ENCODE assay signal across 20 cellular contexts in genomic region chr17:45848868-45849535, GRCh38. TPM values are rescaled to one million over a fixed set of nuclear protein-coding genes. Genes with fewer than 3 reads are reported as not detected.
A peak's percentile ranks its signal among the peaks of the same experiment; 100 is the strongest.
DNase-seq lines count a peak whose midpoint lies in the region; ATAC-seq and TF ChIP-seq lines count a peak whose summit lies in the region.
"Had no signal": no experiment of that assay in that cellular context is flagged by ENCODE, and none has a peak within 500 bp of the region (broad histone marks: within the 10 kb centered on the region; RNA-seq: fewer than 3 reads in every experiment).

No MANE protein-coding gene starts in this region.

- H3K27ac ChIP-seq in RWPE2 (ENCODE audit: poor library complexity, severe bottlenecking), result no peak overlapping the region
- no peak overlapping the region for H3K27ac ChIP-seq in skeletal muscle tissue (ENCODE audit: low read depth, low read length)
- H3K27ac ChIP-seq: esophagus squamous epithelium, KMS-11, parathyroid adenoma, PC-9, tibial nerve had no signal

- peak overlapping the region in 2 of 3 donors; percentile 50 to 51 for H3K9ac ChIP-seq in skeletal muscle tissue (ENCODE audit: low read depth in 1 of 3, low read length in 3 of 3)
- H3K9ac ChIP-seq: KMS-11, parathyroid adenoma had no signal

- no peak for TF ChIP-seq CTCF in RWPE2 (IDR thresholded peaks at IDR 0.05; ENCODE audit: poor library complexity, severe bottlenecking)
- TF ChIP-seq CTCF in GM13977 (IDR thresholded peaks at IDR 0.05; ENCODE audit: extremely low read depth, insufficient read depth, missing control alignments), result no peak

- H3K4me1 ChIP-seq in RWPE2 (ENCODE audit: insufficient read depth, poor library complexity, severe bottlenecking) (no peaks in the 10 kb centered on the region), skeletal muscle tissue (ENCODE audit: control insufficient read depth in 3 of 3, insufficient read depth in 3 of 3, low read length in 3 of 3) (peaks cover 10 to 15% (median 10%) of the 10 kb centered on the region in 3 donors)
- H3K4me1 ChIP-seq: parathyroid adenoma had no signal

- in situ Hi-C loops in GM13977 (cut with MboI; ENCODE audit: low pct_unique_long_range_greater_than_20kb, low sequenced_read_pairs, unreplicated experiment), result no loop called here

- peak; percentile 46 for DNase-seq in RWPE2 (ENCODE audit: low spot score)
- peak; percentile 67 to 75 for DNase-seq in cerebellar nuclear complex (lab: John Stamatoyannopoulos, UW)
- DNase-seq in left lobe of liver (ENCODE audit: low spot score), result no peak
- no peak for DNase-seq in GM13977 (ENCODE audit: low spot score)
- DNase-seq in COLO668 (lab: John Stamatoyannopoulos, UW; ENCODE audit: unreplicated experiment), result no peak
- DNase-seq in NAMALWA (ENCODE audit: low spot score), result no peak
- DNase-seq: activated T-cell treated with anti-CD3 and anti-CD28 coated beads, Interleukin-2, amount 50 U/mL, for 24 hours; esophagus squamous epithelium; left colon; NCI-H1105 treated with DMSO at 0.1 percent for 48 hours; NCI-H2171; NCI-H748 treated with DMSO at 0.1 percent for 48 hours; PC-9; stimulated activated CD4-positive, alpha-beta T cell treated with anti-CD3 and anti-CD28 coated beads, Interleukin-12 subunit alpha, Interleukin-12 subunit beta, amount 100 ng/mL, for 4 hours had no signal

- no peaks in the 10 kb centered on the region for H3K36me3 ChIP-seq in RWPE2 (ENCODE audit: low read depth)
- no peaks in the 10 kb centered on the region for H3K36me3 ChIP-seq in skeletal muscle tissue (ENCODE audit: control insufficient read depth in 3 of 3, insufficient read depth in 3 of 3, low read length in 3 of 3)
- H3K36me3 ChIP-seq: esophagus squamous epithelium, tibial nerve had no signal

- H3K27me3 ChIP-seq in RWPE2 (ENCODE audit: insufficient read depth, poor library complexity, severe bottlenecking) (no peaks in the 10 kb centered on the region), skeletal muscle tissue (ENCODE audit: control insufficient read depth in 3 of 3, insufficient read depth in 3 of 3, low read length in 3 of 3) (peaks cover 0 to 24% (median 6%) of the 10 kb centered on the region in 3 donors)

- H3K9me3 ChIP-seq in RWPE2 (ENCODE audit: severe bottlenecking) (no peaks in the 10 kb centered on the region), skeletal muscle tissue (ENCODE audit: control insufficient read depth in 3 of 3, low read length in 3 of 3) (no peaks in the 10 kb centered on the region)
- H3K9me3 ChIP-seq: esophagus squamous epithelium, tibial nerve had no signal

- ATAC-seq in RWPE2 (ENCODE audit: low read depth) (no peak), left lobe of liver (peak; percentile 74)
- ATAC-seq: left colon had no signal

- H3K4me3 ChIP-seq in RWPE2 (ENCODE audit: severe bottlenecking), result no peak overlapping the region
- H3K4me3 ChIP-seq in skeletal muscle tissue (ENCODE audit: low read length in 3 of 3), result no peak overlapping the region
- H3K4me3 ChIP-seq: esophagus squamous epithelium, PC-9, tibial nerve had no signal

RNA-seq across cellular contexts. Expression of gene SPPL2C, which starts 4.3 kb away (rescaled TPM):
- total RNA-seq in left lobe of liver, result not detected
- total RNA-seq in skeletal muscle tissue, result not detected
- total RNA-seq: B cell, esophagus squamous epithelium, left colon, mucosa of gallbladder, PC-9, tibial nerve had no signal

RNA-seq across cellular contexts. Expression of gene MAPT, which starts 45.4 kb away (rescaled TPM):
- total RNA-seq in left lobe of liver, result 0.83 TPM
- 4.7 TPM for total RNA-seq in skeletal muscle tissue

Comparison
In these comparisons a context has a peak if more than half of its experiments do, and no peak if none do; other contexts are left out.
1. DNase-seq: peak in RWPE2 (single experiment) and cerebellar nuclear complex (2 of 2); none in left lobe of liver (single experiment), GM13977 (single experiment), COLO668 (single experiment) and NAMALWA (single experiment).